Comparison of ENCODE assay signal across 21 cellular contexts in the genomic region with DNA sequence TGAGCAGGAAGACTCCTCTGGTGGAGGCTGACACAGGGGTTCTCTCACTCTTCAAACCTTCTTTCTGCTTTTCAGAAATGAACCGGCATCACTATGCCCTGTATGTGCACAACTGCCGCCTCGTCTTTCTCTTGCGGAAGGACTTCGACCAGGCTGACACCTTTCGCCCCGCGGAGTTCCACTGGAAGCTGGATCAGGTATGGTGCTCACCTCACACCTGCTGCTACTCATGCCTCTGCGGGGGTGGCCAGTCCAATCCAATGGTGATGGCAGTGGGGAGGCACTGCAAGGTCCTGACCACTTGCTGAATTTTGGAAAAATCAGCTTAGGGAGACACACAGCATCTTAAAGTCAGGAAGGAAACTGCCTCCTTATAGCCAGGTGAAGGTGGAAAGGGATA.
DNase-seq lines count a peak whose midpoint lies in the region; ATAC-seq, FAIRE-seq and TF ChIP-seq lines count a peak whose summit lies in the region.
"Had no signal": no experiment of that assay in that cellular context is flagged by ENCODE, and none has a peak within 500 bp of the region (broad histone marks: within the 10 kb centered on the region; RNA-seq: fewer than 3 reads in every experiment).

No MANE protein-coding gene starts in this region.

- TF ChIP-seq RAD21 in A549 (conservative IDR thresholded peaks at IDR 0.05 in 1 of 2, IDR thresholded peaks at IDR 0.05 in 1 of 2): no peak

- H3F3A ChIP-seq in PC-9 (ENCODE audit: insufficient read depth, low read depth): peaks cover 19% of the 10 kb centered on the region; the same call in 1 of the 2 replicates
- H3F3A ChIP-seq in neural progenitor cell (ENCODE audit: low read depth): peaks cover 8% of the 10 kb centered on the region

- no peak overlapping the region for H3K9ac ChIP-seq in neural progenitor cell
- H3K9ac ChIP-seq: BLaER1 treated with 17β-estradiol and CSF1 and Interleukin-3, amounts not matched to agents 10 nM and 100 nM had no signal

- H3K27ac Mint-ChIP-seq in neural progenitor cell: no peak overlapping the region
- H3K27ac Mint-ChIP-seq: B cell; CD8-positive, alpha-beta T cell; GM23338; IgD-negative memory B cell had no signal

- no peak for TF ChIP-seq EP300 in A549 (IDR thresholded peaks at IDR 0.05)

- TSS peak; percentile 87 for BruUV-seq in PC-9 (replicated peaks; lab: Mats Ljungman, UMichigan)

- H3K27me3 ChIP-seq in PC-9 (ENCODE audit: insufficient read depth, low read depth) (no peaks in the 10 kb centered on the region), hepatocyte (no peaks in the 10 kb centered on the region), neural progenitor cell (no peaks in the 10 kb centered on the region)
- H3K27me3 ChIP-seq: BLaER1 treated with 17β-estradiol and CSF1 and Interleukin-3, amounts not matched to agents 10 nM and 100 nM had no signal

- 92% methylated on average over 9 of the region's 9 CpGs for WGBS in A549 (ENCODE audit: missing lambda C conversion rate)
- whole genome bisulfite sequencing in hepatocyte (ENCODE audit: low lambda C conversion rate, missing lambda C conversion rate): 96% methylated on average over 9 of the region's 9 CpGs

- no peak for ATAC-seq in A549
- ATAC-seq: CD8-positive, alpha-beta T cell; GM23338; HepG2 had no signal

- H3K9me3 ChIP-seq in A549: no peaks in the 10 kb centered on the region
- H3K9me3 ChIP-seq in PC-9 (ENCODE audit: insufficient read depth, low read depth): no peaks in the 10 kb centered on the region
- H3K9me3 ChIP-seq in hepatocyte (ENCODE audit: low read depth): no peaks in the 10 kb centered on the region
- no peaks in the 10 kb centered on the region for H3K9me3 ChIP-seq in neural progenitor cell (ENCODE audit: low read depth)
- H3K9me3 ChIP-seq: BLaER1 treated with 17β-estradiol and CSF1 and Interleukin-3, amounts not matched to agents 10 nM and 100 nM had no signal

- POLR2A ChIA-PET in A549 (lab: Yijun Ruan, JAX) (no interaction called here), PC-9 (lab: Charles Lee; ENCODE audit: unreplicated experiment) (no interaction called here)

- H3K4me1 ChIP-seq in A549: peaks cover 51% of the 10 kb centered on the region
- peaks cover 28% of the 10 kb centered on the region for H3K4me1 ChIP-seq in PC-9 (replicated peaks; ENCODE audit: insufficient read depth)
- H3K4me1 ChIP-seq in hepatocyte (ENCODE audit: insufficient read depth): peaks cover 3% of the 10 kb centered on the region
- H3K4me1 ChIP-seq in neural progenitor cell: peaks cover 27% of the 10 kb centered on the region

- H3K36me3 ChIP-seq in PC-9 (ENCODE audit: low read depth): no peaks in the 10 kb centered on the region
- H3K36me3 ChIP-seq in hepatocyte (replicated peaks; ENCODE audit: insufficient read depth, low read depth): no peaks in the 10 kb centered on the region
- no peaks in the 10 kb centered on the region for H3K36me3 ChIP-seq in neural progenitor cell
- H3K36me3 ChIP-seq: BLaER1 treated with 17β-estradiol and CSF1 and Interleukin-3, amounts not matched to agents 10 nM and 100 nM had no signal

- H3K27ac ChIP-seq in A549: peak overlapping the region; percentile 56 to 71
- peak overlapping the region; percentile 92 for H3K27ac ChIP-seq in PC-9
- H3K27ac ChIP-seq in hepatocyte: peak overlapping the region; percentile 70
- no peak overlapping the region for H3K27ac ChIP-seq in neural progenitor cell

- no peak overlapping the region for H2AFZ ChIP-seq in PC-9
- no peak overlapping the region for H2AFZ ChIP-seq in hepatocyte
- H2AFZ ChIP-seq in neural progenitor cell (replicated peaks): no peak overlapping the region
- H2AFZ ChIP-seq: GM23338 had no signal

- CTCF ChIA-PET in A549 (lab: Yijun Ruan, JAX): no interaction called here
- CTCF ChIA-PET in PC-9 (lab: Charles Lee): no interaction called here

- peaks cover 14% of the 10 kb centered on the region for H3K27me3 Mint-ChIP-seq in neural progenitor cell (ENCODE audit: insufficient read depth, low read depth)
- H3K27me3 Mint-ChIP-seq: B cell had no signal

- H3K9me2 ChIP-seq in PC-9 (ENCODE audit: insufficient read depth) (no peaks in the 10 kb centered on the region), hepatocyte (replicated peaks; ENCODE audit: insufficient read depth) (no peaks in the 10 kb centered on the region)

- no peak for TF ChIP-seq POLR2A in A549 (IDR thresholded peaks at IDR 0.05; ENCODE audit: low read length)

- intact Hi-C loops in PC-9 (cut with micrococcal nuclease; ENCODE audit: unreplicated experiment): loop anchor here (10.0 kb wide), 1 partner anchor 268 kb away; no protein-coding TSS in a partner anchor

- H3K4me2 ChIP-seq in A549 (no peak overlapping the region), PC-9 (no peak overlapping the region; the same call in 1 of the 2 replicates), hepatocyte (no peak overlapping the region), neural progenitor cell (no peak overlapping the region)
- H3K4me2 ChIP-seq: GM23338 had no signal

- H3K9me3 Mint-ChIP-seq in neural progenitor cell: no peaks in the 10 kb centered on the region
- H3K9me3 Mint-ChIP-seq: CD8-positive, alpha-beta T cell; GM23338 had no signal

- H3K79me2 ChIP-seq in PC-9 (ENCODE audit: low read depth) (no peaks in the 10 kb centered on the region), hepatocyte (no peaks in the 10 kb centered on the region), neural progenitor cell (ENCODE audit: low read depth) (no peaks in the 10 kb centered on the region)

- no peak for TF ChIP-seq CTCF in A549 (IDR thresholded peaks at IDR 0.05)
- no peak for TF ChIP-seq CTCF in PC-9 (conservative IDR thresholded peaks at IDR 0.05)
- TF ChIP-seq CTCF in hepatocyte (IDR thresholded peaks at IDR 0.05; ENCODE audit: poor library complexity): no peak
- TF ChIP-seq CTCF in neural progenitor cell (IDR thresholded peaks at IDR 0.05): no peak

- no peak overlapping the region for H3K4me3 Mint-ChIP-seq in neural progenitor cell
- H3K4me3 Mint-ChIP-seq: B cell; CD8-positive, alpha-beta T cell; GM23338; IgD-negative memory B cell had no signal

- FAIRE-seq in A549 (lab: Jason Lieb, UNC): no peak
- FAIRE-seq: D721Med, G401.6, GM12891, GM19239, H54, HepG2 had no signal

- no peak overlapping the region for H3K4me3 ChIP-seq in A549
- H3K4me3 ChIP-seq in PC-9: no peak overlapping the region
- no peak overlapping the region for H3K4me3 ChIP-seq in hepatocyte
- no peak overlapping the region for H3K4me3 ChIP-seq in neural progenitor cell
- H3K4me3 ChIP-seq: BLaER1 treated with 17β-estradiol and CSF1 and Interleukin-3, amounts not matched to agents 10 nM and 100 nM; GM23338 had no signal

- H4K20me1 ChIP-seq in PC-9 (ENCODE audit: insufficient read depth): no peaks in the 10 kb centered on the region
- H4K20me1 ChIP-seq in hepatocyte (ENCODE audit: insufficient read depth, poor library complexity, severe bottlenecking): no peaks in the 10 kb centered on the region
- no peaks in the 10 kb centered on the region for H4K20me1 ChIP-seq in neural progenitor cell (ENCODE audit: low read depth)
- H4K20me1 ChIP-seq: BLaER1 treated with 17β-estradiol and CSF1 and Interleukin-3, amounts not matched to agents 10 nM and 100 nM had no signal

- no peak for DNase-seq in A549 (ENCODE audit: low read depth in 1 of 2, low spot score in 1 of 2)
- DNase-seq in PC-9: no peak
- no peak for DNase-seq in hepatocyte (ENCODE audit: low spot score)
- DNase-seq in retina: peak; percentile 3
- DNase-seq in activated T-cell treated with anti-CD3 and anti-CD28 coated beads, Interleukin-2, amount 50 U/mL, for 1 hour: no peak
- no peak for DNase-seq in stimulated activated CD4-positive, alpha-beta T cell treated with anti-CD3 and anti-CD28 coated beads, Interleukin-12 subunit alpha, Interleukin-12 subunit beta, amount 100 ng/mL, for 4 hours
- DNase-seq in neural progenitor cell (ENCODE audit: low spot score): no peak
- DNase-seq in NCI-H1105 treated with DMSO at 0.1 percent for 48 hours (lab: John Stamatoyannopoulos, UW): no peak
- DNase-seq: 8988T; CD8-positive, alpha-beta T cell; HCEC 1CT had no signal

- peaks cover 23% of the 10 kb centered on the region for H3K4me1 Mint-ChIP-seq in neural progenitor cell
- H3K4me1 Mint-ChIP-seq: B cell, IgD-negative memory B cell had no signal

- no peaks in the 10 kb centered on the region for H3K36me3 Mint-ChIP-seq in neural progenitor cell
- H3K36me3 Mint-ChIP-seq: CD8-positive, alpha-beta T cell; IgD-negative memory B cell had no signal

TF ChIP-seq in A549, 52 proteins besides CTCF, POLR2A, EP300 and RAD21 (continues in another document):
- TF ChIP-seq, protein P1, sequence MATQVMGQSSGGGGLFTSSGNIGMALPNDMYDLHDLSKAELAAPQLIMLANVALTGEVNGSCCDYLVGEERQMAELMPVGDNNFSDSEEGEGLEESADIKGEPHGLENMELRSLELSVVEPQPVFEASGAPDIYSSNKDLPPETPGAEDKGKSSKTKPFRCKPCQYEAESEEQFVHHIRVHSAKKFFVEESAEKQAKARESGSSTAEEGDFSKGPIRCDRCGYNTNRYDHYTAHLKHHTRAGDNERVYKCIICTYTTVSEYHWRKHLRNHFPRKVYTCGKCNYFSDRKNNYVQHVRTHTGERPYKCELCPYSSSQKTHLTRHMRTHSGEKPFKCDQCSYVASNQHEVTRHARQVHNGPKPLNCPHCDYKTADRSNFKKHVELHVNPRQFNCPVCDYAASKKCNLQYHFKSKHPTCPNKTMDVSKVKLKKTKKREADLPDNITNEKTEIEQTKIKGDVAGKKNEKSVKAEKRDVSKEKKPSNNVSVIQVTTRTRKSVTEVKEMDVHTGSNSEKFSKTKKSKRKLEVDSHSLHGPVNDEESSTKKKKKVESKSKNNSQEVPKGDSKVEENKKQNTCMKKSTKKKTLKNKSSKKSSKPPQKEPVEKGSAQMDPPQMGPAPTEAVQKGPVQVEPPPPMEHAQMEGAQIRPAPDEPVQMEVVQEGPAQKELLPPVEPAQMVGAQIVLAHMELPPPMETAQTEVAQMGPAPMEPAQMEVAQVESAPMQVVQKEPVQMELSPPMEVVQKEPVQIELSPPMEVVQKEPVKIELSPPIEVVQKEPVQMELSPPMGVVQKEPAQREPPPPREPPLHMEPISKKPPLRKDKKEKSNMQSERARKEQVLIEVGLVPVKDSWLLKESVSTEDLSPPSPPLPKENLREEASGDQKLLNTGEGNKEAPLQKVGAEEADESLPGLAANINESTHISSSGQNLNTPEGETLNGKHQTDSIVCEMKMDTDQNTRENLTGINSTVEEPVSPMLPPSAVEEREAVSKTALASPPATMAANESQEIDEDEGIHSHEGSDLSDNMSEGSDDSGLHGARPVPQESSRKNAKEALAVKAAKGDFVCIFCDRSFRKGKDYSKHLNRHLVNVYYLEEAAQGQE (IDR thresholded peaks at IDR 0.05): no peak
- TF ChIP-seq CEBPB (IDR thresholded peaks at IDR 0.05) (no peak), KDM5A (IDR thresholded peaks at IDR 0.05) (no peak), CBX2 (IDR thresholded peaks at IDR 0.05; ENCODE audit: borderline replicate concordance, low read depth) (no peak), TP53 (CRISPR knock-in tag; IDR thresholded peaks at IDR 0.05) (no peak), FOSL2 (IDR thresholded peaks at IDR 0.05) (no peak), FOSL2 (CRISPR knock-in tag; IDR thresholded peaks at IDR 0.05) (no peak)
